18 cellular contexts compared by ENCODE assay signal in the genomic region with DNA sequence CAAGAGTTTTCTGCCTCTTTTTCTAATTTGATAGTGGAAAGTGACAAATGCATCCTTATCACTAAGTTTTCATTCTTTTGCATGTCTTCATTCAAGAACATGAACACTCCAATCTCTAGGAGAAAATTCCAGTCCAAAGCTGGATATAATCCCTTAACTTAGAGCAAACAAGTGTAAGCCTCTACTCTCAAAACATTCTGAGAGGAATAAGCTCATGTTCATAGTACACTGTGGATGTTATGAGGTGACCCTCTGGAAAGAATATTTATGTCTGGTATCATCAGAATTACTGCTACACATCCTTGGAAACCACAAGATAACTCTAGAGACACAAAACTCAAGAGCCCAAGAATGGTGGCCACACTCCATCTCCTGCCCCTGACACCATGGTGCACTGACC.
"Had no signal": no experiment of that assay in that cellular context is flagged by ENCODE, and none has a peak within 500 bp of the region (broad histone marks: within the 10 kb centered on the region; RNA-seq: fewer than 3 reads in every experiment).

No MANE protein-coding gene starts in this region.

- H3K27me3 ChIP-seq: neutrophil, pancreas, sigmoid colon had no signal

- H3K9me3 Mint-ChIP-seq: activated B cell treated with CpG ODN at 0.5 μM for 24 hours; activated naive CD4-positive, alpha-beta T cell treated with anti-CD3 and anti-CD28 coated beads for 36 hours; activated T-cell treated with anti-CD3 and anti-CD28 coated beads, Interleukin-2, amount 50 U/mL, for 24 hours; activated T-helper 2 cell treated with anti-CD3 and anti-CD28 coated beads, Interferon-gamma antibody, Interleukin-2, Interleukin-4, amounts not matched to agents 10 μg/mL and 5 μg/mL and 100 μg/mL, durations not matched to agents 14 hours and 24 hours and 36 hours; naive B cell; T-cell had no signal

- ATAC-seq: activated CD8-positive, alpha-beta T cell treated with anti-CD3 and anti-CD28 coated beads, Interleukin-2, amount 10 ng/mL, durations not matched to agents 7 days and 5 days; T-cell had no signal

- H3K36me3 Mint-ChIP-seq: naive B cell, T-cell had no signal

- H3K27ac Mint-ChIP-seq: activated B cell treated with CpG ODN at 0.5 μM for 24 hours; activated CD8-positive, alpha-beta T cell treated with anti-CD3 and anti-CD28 coated beads, Interleukin-2, amount 10 ng/mL, durations not matched to agents 7 days and 5 days; activated naive CD4-positive, alpha-beta T cell treated with anti-CD3 and anti-CD28 coated beads for 36 hours; activated T-cell treated with anti-CD3 and anti-CD28 coated beads, Interleukin-2, amount 50 U/mL, for 24 hours; activated T-helper 2 cell treated with anti-CD3 and anti-CD28 coated beads, Interferon-gamma antibody, Interleukin-2, Interleukin-4, amounts not matched to agents 10 μg/mL and 5 μg/mL and 100 μg/mL, durations not matched to agents 14 hours and 24 hours and 36 hours; naive B cell; T-cell had no signal

- FAIRE-seq: pancreas had no signal

- H3K4me3 ChIP-seq: lung, pancreas, sigmoid colon had no signal

- H3K27ac ChIP-seq: neutrophil, pancreas had no signal

- H3K27me3 Mint-ChIP-seq: T-cell had no signal

- H3K4me3 Mint-ChIP-seq: activated B cell treated with CpG ODN at 0.5 μM for 24 hours; activated CD8-positive, alpha-beta T cell treated with anti-CD3 and anti-CD28 coated beads, Interleukin-2, amount 10 ng/mL, durations not matched to agents 7 days and 5 days; activated naive CD4-positive, alpha-beta T cell treated with anti-CD3 and anti-CD28 coated beads for 36 hours; activated T-cell treated with anti-CD3 and anti-CD28 coated beads, Interleukin-2, amount 50 U/mL, for 24 hours; naive B cell; T-cell had no signal

- DNase-seq: activated B cell treated with CpG ODN at 0.5 μM for 24 hours; activated CD4-positive, alpha-beta T cell treated with anti-CD3 and anti-CD28 coated beads for 48 hours; activated CD8-positive, alpha-beta T cell treated with anti-CD3 and anti-CD28 coated beads, Interleukin-2, amount 10 ng/mL, durations not matched to agents 7 days and 5 days; activated naive CD4-positive, alpha-beta T cell treated with anti-CD3 and anti-CD28 coated beads for 36 hours; activated T-cell treated with anti-CD3 and anti-CD28 coated beads, Interleukin-2, amount 50 U/mL, for 24 hours; anterior cingulate cortex; effector CD8-positive, alpha-beta T cell; hippocampal formation; islet precursor cell; naive B cell; pancreas; sigmoid colon; stimulated activated CD8-positive, alpha-beta memory T cell treated with anti-CD3 and anti-CD28 coated beads, Interleukin-4, amount 100 ng/mL, for 48 hours; stimulated activated naive CD4-positive, alpha-beta T cell; T-cell had no signal

- H3K4me1 Mint-ChIP-seq: activated B cell treated with CpG ODN at 0.5 μM for 24 hours, naive B cell had no signal

- H3K9me3 ChIP-seq: neutrophil, pancreas, sigmoid colon had no signal

- H3K36me3 ChIP-seq: neutrophil, pancreas, sigmoid colon had no signal
